In the genomic region with DNA sequence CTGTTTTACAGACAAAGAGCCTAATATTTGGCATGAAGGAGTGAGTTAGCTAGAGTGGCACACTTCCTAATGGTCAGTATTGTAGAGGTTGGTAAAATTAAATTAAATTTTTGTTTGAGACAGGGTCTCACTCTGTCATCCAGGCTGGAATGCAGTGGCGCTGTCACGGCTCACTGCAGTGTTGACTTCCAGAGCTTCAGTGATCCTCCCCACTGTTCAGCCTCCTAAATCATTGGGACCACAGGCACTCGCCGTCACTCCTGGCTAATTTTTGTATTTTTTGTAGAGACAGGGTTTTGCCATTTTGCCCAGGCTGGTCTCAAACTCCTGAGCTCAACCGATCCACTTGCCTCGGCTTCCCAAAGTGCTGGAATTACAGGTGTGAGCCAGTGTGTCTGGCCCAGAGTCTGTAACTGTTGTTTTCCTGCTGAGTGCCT, we compare ENCODE assay signal across 10 cellular contexts.
A peak's percentile ranks its signal among the peaks of the same experiment; 100 is the strongest.
DNase-seq lines count a peak whose midpoint lies in the region; ATAC-seq and TF ChIP-seq lines count a peak whose summit lies in the region.
"Had no signal": no experiment of that assay in that cellular context is flagged by ENCODE, and none has a peak within 500 bp of the region (broad histone marks: within the 10 kb centered on the region; RNA-seq: fewer than 3 reads in every experiment).

No MANE protein-coding gene starts in this region.

- TF ChIP-seq POLR2A in adrenal gland (IDR thresholded peaks at IDR 0.05) = no peak

- H3K4me3 ChIP-seq in adrenal gland (no peak overlapping the region), lung (no peak overlapping the region), thymus (ENCODE audit: low read length) (no peak overlapping the region)
- H3K4me3 ChIP-seq: prostate gland had no signal

- CTCF ChIA-PET in HEK293T (lab: Yijun Ruan, JAX) = interaction anchor here (0.6 to 0.8 kb wide), 2 partner anchors 183 to 267 kb away, joined by 3 to 4 read pairs; no protein-coding TSS in a partner anchor

- POLR2A ChIA-PET in HEK293T (lab: Yijun Ruan, JAX) = interaction anchor here (1.4 to 2.7 kb wide), 3 partner anchors 71 to 141 kb away, joined by 3 to 30 read pairs (median 11); a partner anchor contains a TSS

- H3K4me1 ChIP-seq in adrenal gland (replicated peaks in 1 of 2) = peaks cover 0 to 16% of the 10 kb centered on the region in 2 donors
- H3K4me1 ChIP-seq in lung (ENCODE audit: control insufficient read depth in 2 of 2, insufficient read depth in 2 of 2, low read length in 2 of 2) = peaks cover 0 to 1% of the 10 kb centered on the region in 2 donors
- no peaks in the 10 kb centered on the region for H3K4me1 ChIP-seq in thymus (ENCODE audit: control insufficient read depth, insufficient read depth, low read length)
- H3K4me1 ChIP-seq: prostate gland had no signal

- no peaks in the 10 kb centered on the region for H3K27me3 ChIP-seq in adrenal gland
- no peaks in the 10 kb centered on the region for H3K27me3 ChIP-seq in lung (ENCODE audit: control insufficient read depth, insufficient read depth)
- no peaks in the 10 kb centered on the region for H3K27me3 ChIP-seq in thymus (ENCODE audit: control insufficient read depth, insufficient read depth)

- DNase-seq in HEK293T (ENCODE audit: extremely low spot score) = no peak
- no peak for DNase-seq in adrenal gland
- DNase-seq in lung (ENCODE audit: low spot score) = no peak
- DNase-seq in activated CD4-positive, alpha-beta T cell treated with anti-CD3 and anti-CD28 coated beads, Interleukin-2, amount 50 U/mL, for 4 hours = no peak
- no peak for DNase-seq in NCI-H2107 treated with DMSO at 0.1 percent for 48 hours (lab: John Stamatoyannopoulos, UW; ENCODE audit: unreplicated experiment)
- no peak for DNase-seq in NCI-H69 (lab: John Stamatoyannopoulos, UW)
- DNase-seq: activated CD4-positive, CD25-positive, alpha-beta regulatory T cell; MM.1S had no signal

- TF ChIP-seq CTCF in adrenal gland (IDR thresholded peaks at IDR 0.05) = no peak
- TF ChIP-seq CTCF in lung (IDR thresholded peaks at IDR 0.05; ENCODE audit: control extremely low read depth, extremely low read depth) = no peak

- ATAC-seq in lung (ENCODE audit: insufficient read depth, low FRiP score) = no peak

- H3K9me3 ChIP-seq in adrenal gland (replicated peaks in 1 of 3) = no peaks in the 10 kb centered on the region
- H3K9me3 ChIP-seq in lung (ENCODE audit: control insufficient read depth in 2 of 2, insufficient read depth in 1 of 2, low read length in 1 of 2) = no peaks in the 10 kb centered on the region
- no peaks in the 10 kb centered on the region for H3K9me3 ChIP-seq in thymus (ENCODE audit: control insufficient read depth)
- H3K9me3 ChIP-seq: prostate gland had no signal

- intact Hi-C loops in adrenal gland (cut with DNase I) = loop anchor here (10.0 kb wide), 1 partner anchor 159 kb away; no protein-coding TSS in a partner anchor

- whole genome bisulfite sequencing in adrenal gland, 4 donors = 83 to 92% (median 87%) methylated on average over 6 of the region's 6 CpGs
- WGBS in lung, 2 donors = 93% methylated on average over 6 of the region's 6 CpGs
- WGBS in thymus = 97% methylated on average over 6 of the region's 6 CpGs

- H3K36me3 ChIP-seq in adrenal gland (replicated peaks in 1 of 2) (no peaks in the 10 kb centered on the region), lung (ENCODE audit: control insufficient read depth in 2 of 2, insufficient read depth in 2 of 2, low read length in 2 of 2) (peaks cover 2 to 8% of the 10 kb centered on the region in 2 donors), thymus (ENCODE audit: control insufficient read depth, insufficient read depth) (peaks cover 14% of the 10 kb centered on the region)
- H3K36me3 ChIP-seq: prostate gland had no signal

- H3K27ac ChIP-seq in adrenal gland (peak overlapping the region in 3 of 5 donors; percentile 36 to 92 (median 69)), lung (ENCODE audit: low read depth in 1 of 2, low read length in 1 of 2) (peak overlapping the region; percentile 7 to 77), thymus (ENCODE audit: low read depth) (peak overlapping the region; percentile 64)

TF ChIP-seq in HEK293T, 16 proteins besides CTCF, POLR2A, EP300 and RAD21:
- TF ChIP-seq, protein P1, sequence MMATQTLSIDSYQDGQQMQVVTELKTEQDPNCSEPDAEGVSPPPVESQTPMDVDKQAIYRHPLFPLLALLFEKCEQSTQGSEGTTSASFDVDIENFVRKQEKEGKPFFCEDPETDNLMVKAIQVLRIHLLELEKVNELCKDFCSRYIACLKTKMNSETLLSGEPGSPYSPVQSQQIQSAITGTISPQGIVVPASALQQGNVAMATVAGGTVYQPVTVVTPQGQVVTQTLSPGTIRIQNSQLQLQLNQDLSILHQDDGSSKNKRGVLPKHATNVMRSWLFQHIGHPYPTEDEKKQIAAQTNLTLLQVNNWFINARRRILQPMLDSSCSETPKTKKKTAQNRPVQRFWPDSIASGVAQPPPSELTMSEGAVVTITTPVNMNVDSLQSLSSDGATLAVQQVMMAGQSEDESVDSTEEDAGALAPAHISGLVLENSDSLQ (IDR thresholded peaks at IDR 0.05) = peak; percentile 72
- no peak for TF ChIP-seq ELF4 (IDR thresholded peaks at IDR 0.05)
